Comparison of ENCODE assay signal across 19 cellular contexts in the genomic region with DNA sequence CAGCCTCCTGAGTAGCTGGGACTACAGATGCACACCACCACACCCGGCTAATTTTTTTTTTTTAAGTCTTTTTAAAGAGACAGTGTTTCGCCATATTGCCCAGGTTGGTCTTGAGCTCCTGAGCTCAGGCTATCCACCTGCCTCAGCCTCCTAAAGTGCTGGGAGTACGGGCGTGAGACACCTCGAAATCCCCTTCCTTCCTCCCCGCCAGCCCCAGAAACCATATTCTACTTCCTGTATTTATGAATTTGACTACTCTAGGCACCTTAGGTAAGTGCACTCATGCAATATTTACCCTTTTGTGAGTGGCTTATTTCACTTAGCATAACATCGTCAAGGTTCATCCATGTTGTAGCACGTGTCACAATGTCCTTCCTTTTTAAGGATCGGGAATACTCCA. TPM values are rescaled to one million over a fixed set of nuclear protein-coding genes. Genes with fewer than 3 reads are reported as not detected.
DNase-seq lines count a peak whose midpoint lies in the region; ATAC-seq, FAIRE-seq and TF ChIP-seq lines count a peak whose summit lies in the region.
"Had no signal": no experiment of that assay in that cellular context is flagged by ENCODE, and none has a peak within 500 bp of the region (broad histone marks: within the 10 kb centered on the region; RNA-seq: fewer than 3 reads in every experiment).

No MANE protein-coding gene starts in this region.

- no peak for TF ChIP-seq CTCF in H9 (conservative IDR thresholded peaks at IDR 0.05)
- no peak for TF ChIP-seq CTCF in spleen (IDR thresholded peaks at IDR 0.05 in 8 of 11, conservative IDR thresholded peaks at IDR 0.05 in 3 of 11)

- no peak overlapping the region for H3K14ac ChIP-seq in H9 (ENCODE audit: insufficient read depth, low read length)

- no peaks in the 10 kb centered on the region for H3K79me2 ChIP-seq in H9 (ENCODE audit: insufficient read depth, low read length)

- H4K8ac ChIP-seq in H9 (replicated peaks; ENCODE audit: insufficient read length, low read depth, low read length), result no peak overlapping the region

- H4K5ac ChIP-seq in H9 (ENCODE audit: insufficient read length, low read depth, low read length), result no peak overlapping the region

- ATAC-seq in HG02763 (IDR thresholded peaks at IDR 0.05; ENCODE audit: unreplicated experiment), result no peak
- ATAC-seq: right cardiac atrium had no signal

- H3K9ac ChIP-seq in H9 (ENCODE audit: extremely low read depth, insufficient read length, low read length), result no peak overlapping the region

- no peak overlapping the region for H3K18ac ChIP-seq in H9 (ENCODE audit: insufficient read length, low read depth, low read length)

- H4K91ac ChIP-seq in H9 (ENCODE audit: insufficient read length, low read depth, low read length), result no peak overlapping the region

- H3K56ac ChIP-seq in H9 (ENCODE audit: insufficient read length, low read depth, low read length), result no peak overlapping the region

- H3K4me3 Mint-ChIP-seq in activated CD4-positive, alpha-beta T cell treated with anti-CD3 and anti-CD28 coated beads, Interleukin-2, amount 10 ng/mL, durations not matched to agents 7 days and 5 days, result no peak overlapping the region
- H3K4me3 Mint-ChIP-seq in H9, result no peak overlapping the region
- H3K4me3 Mint-ChIP-seq: neural crest cell had no signal

- no peak overlapping the region for H3K4me2 ChIP-seq in H9 (ENCODE audit: insufficient read depth, insufficient read length, low read length)

- H2AFZ ChIP-seq in H9 (ENCODE audit: low read length), result no peak overlapping the region

- no peaks in the 10 kb centered on the region for H3K36me3 ChIP-seq in spleen
- H3K36me3 ChIP-seq: esophagus squamous epithelium had no signal

- no peak overlapping the region for H3K27ac ChIP-seq in H9 (ENCODE audit: insufficient read length, low read depth, low read length)
- no peak overlapping the region for H3K27ac ChIP-seq in spleen
- H3K27ac ChIP-seq: dorsolateral prefrontal cortex, esophagus squamous epithelium had no signal

- H3K27ac Mint-ChIP-seq in activated CD4-positive, alpha-beta T cell treated with anti-CD3 and anti-CD28 coated beads, Interleukin-2, amount 10 ng/mL, durations not matched to agents 7 days and 5 days, result peak overlapping the region; percentile 77
- H3K27ac Mint-ChIP-seq in H9, result no peak overlapping the region; a peak in 1 of 7 replicates

- H3K4me1 Mint-ChIP-seq in activated CD4-positive, alpha-beta T cell treated with anti-CD3 and anti-CD28 coated beads, Interleukin-2, amount 10 ng/mL, durations not matched to agents 7 days and 5 days, result peaks cover 22% of the 10 kb centered on the region
- no peaks in the 10 kb centered on the region for H3K4me1 Mint-ChIP-seq in H9
- H3K4me1 Mint-ChIP-seq: neural crest cell had no signal

- H3K27me3 Mint-ChIP-seq in activated CD4-positive, alpha-beta T cell treated with anti-CD3 and anti-CD28 coated beads, Interleukin-2, amount 10 ng/mL, durations not matched to agents 7 days and 5 days, result no peaks in the 10 kb centered on the region
- H3K27me3 Mint-ChIP-seq in H9 (ENCODE audit: low read depth), result peaks cover 4% of the 10 kb centered on the region

- H3K27me3 ChIP-seq in H9 (ENCODE audit: insufficient read depth, low read length) (no peaks in the 10 kb centered on the region), spleen (replicated peaks in 1 of 7) (no peaks in the 10 kb centered on the region)
- H3K27me3 ChIP-seq: dorsolateral prefrontal cortex had no signal

- H2BK15ac ChIP-seq in H9 (ENCODE audit: low read depth, low read length), result no peak overlapping the region

- peaks cover 15% of the 10 kb centered on the region for H3K36me3 Mint-ChIP-seq in activated CD4-positive, alpha-beta T cell treated with anti-CD3 and anti-CD28 coated beads, Interleukin-2, amount 10 ng/mL, durations not matched to agents 7 days and 5 days (ENCODE audit: low read depth)
- H3K36me3 Mint-ChIP-seq in H9 (ENCODE audit: insufficient read depth in 1 of 3, low read depth in 3 of 3), result peaks cover 0 to 2% (median 0%) of the 10 kb centered on the region in 3 experiments; a peak in 2 of 7 replicates

- H3K4me1 ChIP-seq in H9 (ENCODE audit: insufficient read depth, low read length) (no peaks in the 10 kb centered on the region), spleen (peaks cover 0 to 10% (median 5%) of the 10 kb centered on the region in 6 donors)
- H3K4me1 ChIP-seq: esophagus squamous epithelium had no signal

- FAIRE-seq in H54 (lab: Jason Lieb, UNC), result no peak

- TF ChIP-seq POLR2A in spleen (IDR thresholded peaks at IDR 0.05) (no peak), H54 (IDR thresholded peaks at IDR 0.05; ENCODE audit: low read depth, low read length) (no peak)

- POLR2A ChIA-PET in activated CD4-positive, alpha-beta T cell treated with anti-CD3 and anti-CD28 coated beads, Interleukin-2, amount 10 ng/mL, durations not matched to agents 7 days and 5 days (lab: Charles Lee), result no interaction called here

- H3K9me3 ChIP-seq in H9 (ENCODE audit: control insufficient read depth, low read depth, low read length) (no peaks in the 10 kb centered on the region), spleen (no peaks in the 10 kb centered on the region)
- H3K9me3 ChIP-seq: esophagus squamous epithelium had no signal

- no peak overlapping the region for H2AK5ac ChIP-seq in H9 (ENCODE audit: insufficient read length, low read length)

- H3K23me2 ChIP-seq in H9 (ENCODE audit: insufficient read length, low read depth, low read length, poor library complexity, severe bottlenecking), result no peaks in the 10 kb centered on the region

- no peak overlapping the region for H2BK120ac ChIP-seq in H9 (ENCODE audit: low read depth, low read length, poor library complexity, severe bottlenecking)

- H2BK12ac ChIP-seq in H9 (ENCODE audit: insufficient read length, low read depth, low read length), result no peak overlapping the region

- no peaks in the 10 kb centered on the region for H3K9me3 Mint-ChIP-seq in activated CD4-positive, alpha-beta T cell treated with anti-CD3 and anti-CD28 coated beads, Interleukin-2, amount 10 ng/mL, durations not matched to agents 7 days and 5 days
- H3K9me3 Mint-ChIP-seq in H9, result no peaks in the 10 kb centered on the region
- H3K9me3 Mint-ChIP-seq: neural crest cell had no signal

- H3K4me3 ChIP-seq in spleen, result no peak overlapping the region
- H3K4me3 ChIP-seq: dorsolateral prefrontal cortex, esophagus squamous epithelium had no signal

- DNase-seq in activated CD4-positive, alpha-beta T cell treated with anti-CD3 and anti-CD28 coated beads, Interleukin-2, amount 10 ng/mL, durations not matched to agents 7 days and 5 days, result peak; percentile 8
- DNase-seq in activated CD4-positive, alpha-beta T cell treated with anti-CD3 and anti-CD28 coated beads for 1 hour, result no peak
- DNase-seq in H9, result peak; percentile 10
- peak; percentile 42 for DNase-seq in activated CD8-positive, alpha-beta memory T cell treated with anti-CD3 and anti-CD28 coated beads for 24 hours
- DNase-seq in spleen, result peak; percentile 43
- DNase-seq in NCI-H748 treated with DMSO at 0.1 percent for 48 hours (lab: John Stamatoyannopoulos, UW), result no peak
- no peak for DNase-seq in H54 (ENCODE audit: insufficient read length, low spot score)
- DNase-seq: ACHN, activated gamma-delta T cell treated with Interleukin-2 at 50 U/mL for 16 hours, esophagus squamous epithelium, IMR-90, islet precursor cell, NCI-H345, right cardiac atrium, Right ventricle myocardium superior, T1000 had no signal

- no peak overlapping the region for H3K4ac ChIP-seq in H9 (ENCODE audit: low read depth, low read length)

- H2BK5ac ChIP-seq in H9 (ENCODE audit: insufficient read length, low read length), result no peak overlapping the region

- H2BK20ac ChIP-seq in H9 (ENCODE audit: low read depth, low read length, poor library complexity, severe bottlenecking), result no peak overlapping the region

- no peaks in the 10 kb centered on the region for H3K79me1 ChIP-seq in H9 (ENCODE audit: insufficient read depth, low read depth, low read length, poor library complexity, severe bottlenecking)

- CTCF ChIA-PET in activated CD4-positive, alpha-beta T cell treated with anti-CD3 and anti-CD28 coated beads, Interleukin-2, amount 10 ng/mL, durations not matched to agents 7 days and 5 days (lab: Charles Lee), result interaction anchor here (0.6 kb wide), 1 partner anchor 362 kb away, joined by 3 read pairs; no protein-coding TSS in a partner anchor

- H3T11ph ChIP-seq in H9 (ENCODE audit: low read length), result no peak overlapping the region

- WGBS in H9 (ENCODE audit: extremely low coverage, insufficient read length, low lambda C conversion rate), result no CpG with 5 or more reads among the region's 9 CpGs
- WGBS in spleen, 5 donors, result 40 to 52% (median 46%) methylated on average over 9 of the region's 9 CpGs

- H4K20me1 ChIP-seq in H9 (ENCODE audit: control insufficient read depth, insufficient read depth, insufficient read length), result no peaks in the 10 kb centered on the region

- H3K23ac ChIP-seq in H9 (ENCODE audit: insufficient read length, low read depth, low read length), result no peak overlapping the region

- intact Hi-C loops in spleen (cut with DNase I; ENCODE audit: low total_unique reads), result no loop called here

RNA-seq across cellular contexts. Expression of a gene that starts 6.9 kb away (rescaled TPM):
- total RNA-seq in activated CD4-positive, alpha-beta T cell treated with anti-CD3 and anti-CD28 coated beads, Interleukin-2, amount 10 ng/mL, durations not matched to agents 7 days and 5 days, result 10 to 100 TPM; 51.8 to 56.6 TPM
- total RNA-seq in H9 (2021) (69.2 and 78.6 TPM in 2 replicates), spleen (10 to 100 TPM in 1 of 7 donors, 1 to 10 TPM in 6; 4.0 to 14.4 (median 8.0) TPM)
- polyA plus RNA-seq in spleen, result 1 to 10 TPM; 1.7 to 2.4 (median 2.0) TPM

Comparison
In these comparisons a context has a peak if more than half of its experiments do, and no peak if none do; other contexts are left out.
1. DNase-seq: peak in activated CD4-positive, alpha-beta T cell treated with anti-CD3 and anti-CD28 coated beads, Interleukin-2, amount 10 ng/mL, durations not matched to agents 7 days and 5 days (single experiment), H9 (single experiment), activated CD8-positive, alpha-beta memory T cell treated with anti-CD3 and anti-CD28 coated beads for 24 hours (single experiment) and spleen (single experiment); none in activated CD4-positive, alpha-beta T cell treated with anti-CD3 and anti-CD28 coated beads for 1 hour (single experiment), NCI-H748 treated with DMSO at 0.1 percent for 48 hours (single experiment) and H54 (single experiment).